Comparison of ENCODE assay signal across 7 cellular contexts in the genomic region with DNA sequence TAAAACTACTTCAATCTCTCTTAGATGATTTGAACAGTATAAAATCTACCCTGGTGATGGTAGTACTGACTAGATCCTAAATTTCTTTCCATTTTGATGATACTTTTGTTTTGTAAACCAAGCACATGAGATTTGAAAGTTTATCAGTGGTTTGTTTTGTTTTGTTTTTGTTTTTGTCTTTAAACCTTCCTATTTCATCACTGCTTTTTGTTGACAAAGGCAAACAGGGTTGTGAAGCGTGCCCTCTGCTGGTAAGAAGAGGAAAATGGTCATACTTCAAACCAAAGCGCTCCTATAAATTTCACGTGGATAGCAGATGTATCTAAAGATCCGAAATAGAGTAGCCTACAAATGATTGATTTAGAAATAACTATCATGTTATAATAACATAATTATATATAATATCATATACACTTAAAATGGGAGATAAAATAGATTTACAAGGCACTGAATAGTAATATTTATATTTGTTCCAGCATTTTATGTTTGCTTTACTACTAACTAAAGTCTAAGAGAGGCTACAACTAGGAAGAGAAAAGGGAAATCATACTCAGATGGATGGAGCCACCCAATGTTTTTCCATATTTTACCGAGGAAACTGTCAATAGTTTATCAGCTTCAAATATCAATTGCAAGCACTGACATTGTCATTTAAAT.
DNase-seq lines count a peak whose midpoint lies in the region; ATAC-seq and TF ChIP-seq lines count a peak whose summit lies in the region.

No MANE protein-coding gene starts in this region.

- H3K4me1 ChIP-seq in fibroblast of lung (ENCODE audit: control insufficient read depth, extremely low read depth, insufficient read depth, low read length) = no peaks in the 10 kb centered on the region
- no peaks in the 10 kb centered on the region for H3K4me1 ChIP-seq in psoas muscle

- peak; percentile 67 to 75 for TF ChIP-seq CTCF in fibroblast of lung (conservative IDR thresholded peaks at IDR 0.05 in 1 of 2, IDR thresholded peaks at IDR 0.05 in 1 of 2; ENCODE audit: low read depth in 1 of 2, low read length in 2 of 2)
- peak; percentile 56 for TF ChIP-seq CTCF in psoas muscle (IDR thresholded peaks at IDR 0.05)

- intact Hi-C loops in psoas muscle (cut with DNase I) = loop anchor here in 1 of 2 donors (10.0 kb wide), 1 partner anchor 189 kb away; a partner anchor contains a TSS

- H3K36me3 ChIP-seq in fibroblast of lung (ENCODE audit: control insufficient read depth, insufficient read depth, low read length) = no peaks in the 10 kb centered on the region
- no peaks in the 10 kb centered on the region for H3K36me3 ChIP-seq in psoas muscle (ENCODE audit: insufficient read depth in 1 of 2, low read depth in 1 of 2)

- DNase-seq in DMS 273 (lab: John Stamatoyannopoulos, UW; ENCODE audit: unreplicated experiment) (peak; percentile 30), SK-N-DZ (ENCODE audit: low spot score) (peak; percentile 51), fibroblast of lung (ENCODE audit: low read depth in 2 of 2) (peak; percentile 17 to 53), psoas muscle (no peak), DMS79 (lab: John Stamatoyannopoulos, UW) (no peak)

- no peak overlapping the region for H3K4me2 ChIP-seq in fibroblast of lung (ENCODE audit: extremely low read depth, insufficient read depth, low read length)

- no peaks in the 10 kb centered on the region for H3K27me3 ChIP-seq in fibroblast of lung (ENCODE audit: control insufficient read depth, insufficient read depth, low read length)
- no peaks in the 10 kb centered on the region for H3K27me3 ChIP-seq in psoas muscle (ENCODE audit: insufficient read depth in 3 of 3, low read length in 2 of 3)

- H3K9me3 ChIP-seq in fibroblast of lung (ENCODE audit: control insufficient read depth, insufficient read depth, low read depth, low read length) (no peaks in the 10 kb centered on the region), psoas muscle (no peaks in the 10 kb centered on the region)

- no peak overlapping the region for H2AFZ ChIP-seq in fibroblast of lung (ENCODE audit: low read length)

- ATAC-seq in GM18858 (IDR thresholded peaks at IDR 0.05; ENCODE audit: unreplicated experiment) (peak; percentile 57), HG03571 (IDR thresholded peaks at IDR 0.05; ENCODE audit: unreplicated experiment) (peak; percentile 52), psoas muscle (no peak)

- no peak overlapping the region for H3K9ac ChIP-seq in fibroblast of lung (ENCODE audit: insufficient read depth, low read length)

- no peaks in the 10 kb centered on the region for H3K79me2 ChIP-seq in fibroblast of lung (ENCODE audit: control insufficient read depth, insufficient read depth, low read length)

- H3K27ac ChIP-seq in fibroblast of lung (ENCODE audit: insufficient read depth, low read length) (no peak overlapping the region), psoas muscle (no peak overlapping the region)

- no peaks in the 10 kb centered on the region for H4K20me1 ChIP-seq in fibroblast of lung (ENCODE audit: control insufficient read depth, extremely low read depth, insufficient read depth, low read length)

- WGBS in psoas muscle, 3 donors = 21 to 22% (median 21%) methylated on average over 5 of the region's 5 CpGs

- H3K4me3 ChIP-seq in fibroblast of lung (replicated peaks in 1 of 4; ENCODE audit: control extremely low read depth in 1 of 4, insufficient read depth in 1 of 4, low read depth in 3 of 4, low read length in 4 of 4) = no peak overlapping the region
- H3K4me3 ChIP-seq in psoas muscle = no peak overlapping the region

Comparison
In these comparisons a context has a peak if more than half of its experiments do, and no peak if none do; other contexts are left out.
1. DNase-seq: peak in DMS 273 (single experiment), SK-N-DZ (single experiment) and fibroblast of lung (2 of 2); none in psoas muscle (0 of 2) and DMS79 (single experiment).
2. ATAC-seq: peak in GM18858 (single experiment) and HG03571 (single experiment); none in psoas muscle (0 of 4).